Comparison of ENCODE assay signal across 1 cellular context in the genomic region with DNA sequence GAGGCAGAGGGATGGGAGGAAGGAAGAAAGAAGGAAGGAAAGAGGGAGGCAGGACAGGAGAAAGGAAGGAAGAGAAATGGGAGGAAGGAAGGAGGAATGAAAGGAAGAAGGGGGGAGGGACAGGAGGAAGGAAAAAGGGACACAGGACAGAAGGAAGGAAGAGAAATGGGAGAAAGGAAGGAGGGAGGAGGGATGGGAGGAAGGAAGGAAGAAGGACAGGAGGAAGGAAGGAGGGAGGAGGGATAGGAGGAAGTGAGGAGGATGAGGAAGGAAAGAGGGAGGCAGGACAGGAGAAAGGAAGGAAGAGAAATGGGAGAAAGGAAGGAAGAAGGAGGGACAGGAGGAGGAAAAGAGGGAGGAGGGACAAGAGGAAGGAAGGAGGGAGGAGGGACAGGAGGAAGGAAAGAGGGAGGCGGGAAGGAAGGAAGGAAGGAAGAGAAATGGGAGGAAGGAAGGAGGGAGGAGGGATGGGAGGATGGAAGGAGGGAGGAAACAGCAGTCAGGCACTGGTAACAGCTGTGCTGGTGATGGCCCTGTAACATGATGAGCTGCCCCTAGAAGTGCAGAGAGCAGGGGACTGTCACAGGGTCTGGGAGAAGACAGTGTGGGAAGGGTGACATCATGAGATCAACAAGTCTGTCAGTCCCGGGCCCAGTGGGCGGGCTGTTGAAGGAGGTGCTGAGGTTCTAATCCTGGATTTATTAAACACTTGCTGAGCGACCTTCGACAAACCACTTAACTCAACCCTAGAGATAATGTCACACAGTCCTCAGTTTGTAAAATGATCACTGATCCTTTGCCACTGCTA.
TF ChIP-seq lines count a peak whose summit lies in the region.

No MANE protein-coding gene starts in this region.

TF ChIP-seq in H1, 55 proteins besides CTCF, POLR2A, EP300 and RAD21 (continued from another document):
- TF ChIP-seq CHD7 (IDR thresholded peaks at IDR 0.05; ENCODE audit: insufficient replicate concordance, low read length): no peak
- TF ChIP-seq ASH2L (IDR thresholded peaks at IDR 0.05; ENCODE audit: low read length): no peak
- no peak for TF ChIP-seq SP2 (IDR thresholded peaks at IDR 0.05; ENCODE audit: low read length)
- TF ChIP-seq TCF12 (IDR thresholded peaks at IDR 0.05; ENCODE audit: low read depth, low read length): no peak
- TF ChIP-seq GABPA (IDR thresholded peaks at IDR 0.05; ENCODE audit: borderline replicate concordance, insufficient read depth, low read length): no peak
- TF ChIP-seq E2F6 (IDR thresholded peaks at IDR 0.05): no peak
TF ChIP-seq in H1: peak in this region for 0.
